16 cellular contexts compared by ENCODE assay signal in the genomic region with DNA sequence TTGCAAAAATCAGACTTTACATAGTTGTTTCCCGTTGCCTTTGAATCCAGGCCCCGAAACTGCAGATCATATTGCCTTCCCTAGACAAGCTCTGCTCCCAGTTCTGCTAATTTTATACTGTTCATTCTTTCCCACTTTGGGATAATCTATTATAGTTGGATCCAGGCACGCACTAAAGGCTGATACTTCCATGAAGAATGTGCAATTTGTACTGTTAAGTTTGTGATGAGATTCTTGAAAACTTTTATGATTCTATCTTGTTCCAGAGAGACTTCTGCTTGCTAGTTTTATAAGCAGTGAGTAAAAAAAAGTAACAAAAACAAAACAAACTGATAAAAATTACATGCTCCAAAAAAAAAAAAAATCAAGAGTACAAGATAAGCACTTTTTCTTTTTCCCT.
A peak's percentile ranks its signal among the peaks of the same experiment; 100 is the strongest.
DNase-seq lines count a peak whose midpoint lies in the region; ATAC-seq and TF ChIP-seq lines count a peak whose summit lies in the region.
"Had no signal": no experiment of that assay in that cellular context is flagged by ENCODE, and none has a peak within 500 bp of the region (broad histone marks: within the 10 kb centered on the region; RNA-seq: fewer than 3 reads in every experiment).

No MANE protein-coding gene starts in this region.

- ATAC-seq in naive thymus-derived CD8-positive, alpha-beta T cell, result no peak
- no peak for ATAC-seq in GM18498 (IDR thresholded peaks at IDR 0.05; ENCODE audit: unreplicated experiment)

- no peak for TF ChIP-seq CTCF in adrenal gland (IDR thresholded peaks at IDR 0.05)

- no peaks in the 10 kb centered on the region for H3K79me2 ChIP-seq in Karpas-422 (ENCODE audit: low read length)

- no peak overlapping the region for H2AFZ ChIP-seq in Karpas-422 (ENCODE audit: low read length)

- H3K27me3 Mint-ChIP-seq in naive thymus-derived CD8-positive, alpha-beta T cell, result no peaks in the 10 kb centered on the region

- H3K4me3 Mint-ChIP-seq in naive thymus-derived CD8-positive, alpha-beta T cell, result peak overlapping the region in 6 of 10 donors; percentile 17 to 62 (median 42)

- H3K9me2 ChIP-seq in Karpas-422 (replicated peaks; ENCODE audit: insufficient read depth, low read length), result no peaks in the 10 kb centered on the region

- no peaks in the 10 kb centered on the region for H3K36me3 ChIP-seq in Karpas-422 (ENCODE audit: insufficient read depth, low read length)
- H3K36me3 ChIP-seq in adrenal gland (replicated peaks in 1 of 2), result no peaks in the 10 kb centered on the region

- intact Hi-C loops in adrenal gland (cut with DNase I), result no loop called here

- no peak for TF ChIP-seq POLR2A in adrenal gland (IDR thresholded peaks at IDR 0.05)

- H3K9me3 ChIP-seq in Karpas-422 (ENCODE audit: low read length), result no peaks in the 10 kb centered on the region
- no peaks in the 10 kb centered on the region for H3K9me3 ChIP-seq in adrenal gland (replicated peaks in 1 of 3)

- H3K4me1 Mint-ChIP-seq in naive thymus-derived CD8-positive, alpha-beta T cell, result peaks cover 32 to 70% (median 63%) of the 10 kb centered on the region in 4 donors

- H3K4me1 ChIP-seq in Karpas-422 (ENCODE audit: low read length) (no peaks in the 10 kb centered on the region), adrenal gland (replicated peaks in 1 of 2) (peaks cover 0 to 15% of the 10 kb centered on the region in 2 donors)

- POLR2A ChIA-PET in naive thymus-derived CD8-positive, alpha-beta T cell (lab: Charles Lee), result no interaction called here

- no peak overlapping the region for H3K9ac ChIP-seq in Karpas-422 (ENCODE audit: low read length)

- H3K27ac Mint-ChIP-seq in naive thymus-derived CD8-positive, alpha-beta T cell, result peak overlapping the region; percentile 1 to 91 (median 82)

- H3K4me3 ChIP-seq in Karpas-422 (ENCODE audit: low read length) (no peak overlapping the region), adrenal gland (no peak overlapping the region)

- H4K20me1 ChIP-seq in Karpas-422 (ENCODE audit: insufficient read depth, low read depth, low read length), result no peaks in the 10 kb centered on the region

- H3K36me3 Mint-ChIP-seq in naive thymus-derived CD8-positive, alpha-beta T cell, result peaks cover 14 to 52% (median 33%) of the 10 kb centered on the region in 3 donors

- H3K4me2 ChIP-seq in Karpas-422 (ENCODE audit: low read depth, low read length, poor library complexity, severe bottlenecking), result no peak overlapping the region

- DNase-seq in AG20443 (ENCODE audit: low spot score) (peak; percentile 19), Karpas-422 (peak; percentile 14), dedifferentiated amniotic fluid mesenchymal stem cell (ENCODE audit: extremely low spot score) (peak; percentile 41), DMS114 treated with DMSO at 0.1 percent for 48 hours (lab: John Stamatoyannopoulos, UW; ENCODE audit: unreplicated experiment) (no peak), adrenal gland (no peak), T-helper 2 cell (no peak)
- DNase-seq in naive thymus-derived CD8-positive, alpha-beta T cell, result no peak
- DNase-seq: activated CD4-positive, CD25-positive, alpha-beta regulatory T cell treated with anti-CD3 and anti-CD28 coated beads, Interleukin-2, amount 50 U/mL, for 72 hours; activated effector memory CD4-positive, alpha-beta T cell treated with anti-CD3 and anti-CD28 coated beads, Interleukin-2, amount 50 U/mL, for 16 hours; GOT3; hippocampal formation; midbrain; NCI-H1417 treated with DMSO at 0.1 percent for 48 hours; NCI-H82 had no signal

- WGBS in adrenal gland, 4 donors, result 53 to 70% (median 63%) methylated on average over 3 of the region's 3 CpGs

- H3K27me3 ChIP-seq in Karpas-422 (ENCODE audit: low read length), result no peaks in the 10 kb centered on the region
- no peaks in the 10 kb centered on the region for H3K27me3 ChIP-seq in adrenal gland

- H3K27ac ChIP-seq in Karpas-422 (ENCODE audit: low read length) (no peak overlapping the region), adrenal gland (peak overlapping the region in 1 of 5 donors; percentile 18)
- H3K27ac ChIP-seq: C4-2B had no signal

- H3K9me3 Mint-ChIP-seq in naive thymus-derived CD8-positive, alpha-beta T cell, result no peaks in the 10 kb centered on the region

Comparison
In these comparisons a context has a peak if more than half of its experiments do, and no peak if none do; other contexts are left out.
1. DNase-seq: peak in AG20443 (single experiment), Karpas-422 (single experiment) and dedifferentiated amniotic fluid mesenchymal stem cell (single experiment); none in naive thymus-derived CD8-positive, alpha-beta T cell (0 of 10), DMS114 treated with DMSO at 0.1 percent for 48 hours (single experiment), adrenal gland (0 of 7) and T-helper 2 cell (0 of 5).